ENCODE assay signal across 1 cellular context in the genomic region with DNA sequence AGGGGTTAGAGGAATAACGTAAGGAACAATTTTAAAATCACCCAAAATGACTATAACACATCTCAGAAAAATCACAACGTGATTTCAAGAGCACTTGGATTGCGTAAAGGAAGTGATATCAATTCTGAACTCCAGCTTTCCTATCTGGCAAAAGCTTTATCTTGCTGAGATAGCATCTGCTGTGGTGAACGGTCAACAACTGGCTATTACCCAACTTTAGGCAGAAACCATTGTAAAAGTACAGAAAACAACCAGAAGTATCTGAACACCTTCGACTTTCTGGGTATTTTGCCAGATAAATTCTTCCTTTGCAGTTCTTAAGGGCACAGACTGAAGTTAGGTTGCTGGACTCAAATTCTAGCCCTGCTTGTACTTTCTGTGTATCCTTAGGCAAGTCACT.
TF ChIP-seq lines count a peak whose summit lies in the region.

No MANE protein-coding gene starts in this region.

TF ChIP-seq in liver, 16 proteins besides CTCF, POLR2A, EP300 and RAD21 (continued from another document):
- no peak for TF ChIP-seq REST (IDR thresholded peaks at IDR 0.05)
- peak; percentile 82 for TF ChIP-seq NR2F2 (IDR thresholded peaks at IDR 0.05)
- TF ChIP-seq FOXA1 (IDR thresholded peaks at IDR 0.05) = no peak
- peak in 1 of 2 donors; percentile 40 for TF ChIP-seq HNF4A (conservative IDR thresholded peaks at IDR 0.05)
- peak; percentile 51 for TF ChIP-seq FOXA2 (IDR thresholded peaks at IDR 0.05)
- peak; percentile 23 for TF ChIP-seq YY1 (IDR thresholded peaks at IDR 0.05)
- TF ChIP-seq, protein P1, sequence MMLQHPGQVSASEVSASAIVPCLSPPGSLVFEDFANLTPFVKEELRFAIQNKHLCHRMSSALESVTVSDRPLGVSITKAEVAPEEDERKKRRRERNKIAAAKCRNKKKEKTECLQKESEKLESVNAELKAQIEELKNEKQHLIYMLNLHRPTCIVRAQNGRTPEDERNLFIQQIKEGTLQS (IDR thresholded peaks at IDR 0.05) = no peak
